Comparison of ENCODE assay signal across 8 cellular contexts in genomic region chr1:235917267-235917811, GRCh38. TPM values are rescaled to one million over a fixed set of nuclear protein-coding genes. Genes with fewer than 3 reads are reported as not detected.
DNase-seq lines count a peak whose midpoint lies in the region; ATAC-seq and TF ChIP-seq lines count a peak whose summit lies in the region.

No MANE protein-coding gene starts in this region.

- peak overlapping the region in 3 of 7 donors; percentile 38 to 50 (median 49) for H3K4me3 Mint-ChIP-seq in CD8-positive, alpha-beta memory T cell
- peak overlapping the region; percentile 35 for H3K4me3 Mint-ChIP-seq in MCF 10A (ENCODE audit: unreplicated experiment)
- no peak overlapping the region for H3K4me3 Mint-ChIP-seq in endothelial cell (ENCODE audit: unreplicated experiment)

- H3K9me3 Mint-ChIP-seq in CD8-positive, alpha-beta memory T cell, result no peaks in the 10 kb centered on the region
- H3K9me3 Mint-ChIP-seq in MCF 10A (ENCODE audit: unreplicated experiment) (no peaks in the 10 kb centered on the region), endothelial cell (ENCODE audit: unreplicated experiment) (no peaks in the 10 kb centered on the region)

- POLR2A ChIA-PET in CD8-positive, alpha-beta memory T cell (lab: Charles Lee), result interaction anchor here (0.5 to 1.0 kb wide), 3 partner anchors 51 to 413 kb away, joined by 3 to 9 read pairs (median 3); partner anchors contain the start of genes B3GALNT2 and LYST
- POLR2A ChIA-PET in MCF 10A (lab: Yijun Ruan, JAX), result interaction anchor here (0.6 to 6.4 kb wide), 32 partner anchors 10 to 1312 kb away, joined by 3 to 308 read pairs (median 4); partner anchors contain the start of genes B3GALNT2, LYST and TBCE

- intact Hi-C loops in MCF 10A (cut with micrococcal nuclease), result loop anchor here (1.0 kb wide), 3 partner anchors 8 to 51 kb away; partner anchors contain the start of gene LYST
- intact Hi-C loops in left lung (cut with DNase I), result no loop called here

- ATAC-seq in GM21576 (IDR thresholded peaks at IDR 0.05; ENCODE audit: unreplicated experiment) (peak; percentile 79), left lung (peak; percentile 85)

- H3K27ac Mint-ChIP-seq in CD8-positive, alpha-beta memory T cell, result peak overlapping the region; percentile 20 to 96 (median 88)
- peak overlapping the region; percentile 81 for H3K27ac Mint-ChIP-seq in MCF 10A (ENCODE audit: low read depth, unreplicated experiment)
- no peak overlapping the region for H3K27ac Mint-ChIP-seq in endothelial cell (ENCODE audit: unreplicated experiment)

- BruUV-seq in MCF 10A (replicated peaks; lab: Mats Ljungman, UMichigan), result no TSS peak

- H3K27me3 ChIP-seq in CD8-positive, alpha-beta memory T cell (ENCODE audit: insufficient read depth, low read length, poor library complexity, severe bottlenecking), result no peaks in the 10 kb centered on the region
- no peaks in the 10 kb centered on the region for H3K27me3 ChIP-seq in MG63
- H3K27me3 ChIP-seq in left lung, result no peaks in the 10 kb centered on the region

- peaks cover 11 to 41% (median 24%) of the 10 kb centered on the region in 3 donors for H3K4me1 Mint-ChIP-seq in CD8-positive, alpha-beta memory T cell
- H3K4me1 Mint-ChIP-seq in MCF 10A (ENCODE audit: insufficient read depth, unreplicated experiment) (peaks cover 55% of the 10 kb centered on the region), endothelial cell (ENCODE audit: unreplicated experiment) (no peaks in the 10 kb centered on the region)

- peaks cover 0 to 4% of the 10 kb centered on the region in 2 donors for H3K27me3 Mint-ChIP-seq in CD8-positive, alpha-beta memory T cell
- H3K27me3 Mint-ChIP-seq in MCF 10A (ENCODE audit: insufficient read depth, unreplicated experiment) (no peaks in the 10 kb centered on the region), endothelial cell (ENCODE audit: unreplicated experiment) (no peaks in the 10 kb centered on the region)

- DNase-seq in CD8-positive, alpha-beta memory T cell, result peak in 4 of 5 donors; percentile 20 to 80 (median 47)
- peak; percentile 96 for DNase-seq in MG63
- DNase-seq in UCSD-AML1 (lab: John Stamatoyannopoulos, UW; ENCODE audit: unreplicated experiment), result peak; percentile 25
- peak; percentile 100 for DNase-seq in MCF 10A (ENCODE audit: unreplicated experiment)
- DNase-seq in left lung, result peak in 1 of 2 donors; percentile 83
- DNase-seq in stimulated activated CD8-positive, alpha-beta memory T cell treated with anti-CD3 and anti-CD28 coated beads, Interleukin-12 subunit alpha, Interleukin-12 subunit beta, amount 100 ng/mL, for 1 hour (ENCODE audit: low read depth), result peak; percentile 50
- no peak for DNase-seq in endothelial cell (ENCODE audit: low spot score)

- H3K9me3 ChIP-seq in CD8-positive, alpha-beta memory T cell (ENCODE audit: low read length), result no peaks in the 10 kb centered on the region
- H3K9me3 ChIP-seq in MG63 (no peaks in the 10 kb centered on the region), left lung (no peaks in the 10 kb centered on the region)

- TF ChIP-seq CTCF in MCF 10A (IDR thresholded peaks at IDR 0.05; ENCODE audit: unreplicated experiment) (no peak), left lung (IDR thresholded peaks at IDR 0.05) (no peak), endothelial cell (IDR thresholded peaks at IDR 0.05; ENCODE audit: unreplicated experiment) (no peak)

- peaks cover 7% of the 10 kb centered on the region for H3K4me1 ChIP-seq in CD8-positive, alpha-beta memory T cell (ENCODE audit: insufficient read depth, low read length)
- peaks cover 6 to 54% of the 10 kb centered on the region in 2 donors for H3K4me1 ChIP-seq in left lung

- no peaks in the 10 kb centered on the region for H3K36me3 ChIP-seq in CD8-positive, alpha-beta memory T cell (ENCODE audit: insufficient read depth, low read length)
- H3K36me3 ChIP-seq in MG63, result no peaks in the 10 kb centered on the region
- no peaks in the 10 kb centered on the region for H3K36me3 ChIP-seq in left lung

- H3K4me3 ChIP-seq in CD8-positive, alpha-beta memory T cell (ENCODE audit: low read length), result no peak overlapping the region
- H3K4me3 ChIP-seq in MG63 (no peak overlapping the region), left lung (no peak overlapping the region)

- H3K27ac ChIP-seq in CD8-positive, alpha-beta memory T cell (ENCODE audit: low read depth, low read length), result no peak overlapping the region
- peak overlapping the region; percentile 84 to 88 for H3K27ac ChIP-seq in left lung

- H3K36me3 Mint-ChIP-seq in CD8-positive, alpha-beta memory T cell, result no peaks in the 10 kb centered on the region
- H3K36me3 Mint-ChIP-seq in MCF 10A (ENCODE audit: insufficient read depth, unreplicated experiment), result no peaks in the 10 kb centered on the region
- H3K36me3 Mint-ChIP-seq in endothelial cell (ENCODE audit: low read depth, unreplicated experiment), result no peaks in the 10 kb centered on the region

- CTCF ChIA-PET in CD8-positive, alpha-beta memory T cell (lab: Charles Lee), result interaction anchor here (1.0 to 3.4 kb wide), 5 partner anchors 12 to 54 kb away, joined by 3 to 19 read pairs (median 4); partner anchors contain the start of gene LYST
- CTCF ChIA-PET in MCF 10A (lab: Yijun Ruan, JAX), result interaction anchor here (0.5 to 6.1 kb wide), 20 partner anchors 8 to 412 kb away, joined by 3 to 112 read pairs (median 4); partner anchors contain the start of gene LYST

RNA-seq across cellular contexts. Expression of gene LYST, which starts 50.6 kb away (rescaled TPM):
- 10 to 100 TPM; 76.9 to 79.9 TPM for total RNA-seq in CD8-positive, alpha-beta memory T cell
- 24.1 TPM for polyA plus RNA-seq in CD8-positive, alpha-beta memory T cell
- 7.0 and 7.8 TPM in 2 replicates for total RNA-seq in MG63 (2014; rRNA removed; shearing (Covaris generic); ENCODE audit: low replicate concordance)
- total RNA-seq in MCF 10A (2022) (23.9 and 37.4 TPM in 2 replicates), left lung (10 to 100 TPM; 33.4 to 64.9 TPM), endothelial cell (ENCODE audit: unreplicated experiment) (7.4 TPM)
